Comparison of ENCODE assay signal across 12 cellular contexts in genomic region chr14:102589761-102590290, GRCh38. TPM values are rescaled to one million over a fixed set of nuclear protein-coding genes. Genes with fewer than 3 reads are reported as not detected.
DNase-seq lines count a peak whose midpoint lies in the region; ATAC-seq and TF ChIP-seq lines count a peak whose summit lies in the region.
"Had no signal": no experiment of that assay in that cellular context is flagged by ENCODE, and none has a peak within 500 bp of the region (broad histone marks: within the 10 kb centered on the region; RNA-seq: fewer than 3 reads in every experiment).

No MANE protein-coding gene starts in this region.

- TF ChIP-seq POLR2A in Peyer's patch (IDR thresholded peaks at IDR 0.05), result no peak

- no peak for ATAC-seq in CD4-positive, alpha-beta T cell (ENCODE audit: poor library complexity)
- no peak for ATAC-seq in stimulated activated naive CD8-positive, alpha-beta T cell treated with anti-CD3 and anti-CD28 coated beads, Interleukin-15, amount 100 ng/mL, for 72 hours

- no peaks in the 10 kb centered on the region for H3K9me3 ChIP-seq in CD4-positive, alpha-beta T cell (ENCODE audit: control insufficient read depth, low read length)
- H3K9me3 ChIP-seq in Peyer's patch, result no peaks in the 10 kb centered on the region

- intact Hi-C loops in CD4-positive, alpha-beta T cell (cut with DNase I, micrococcal nuclease), result loop anchor here (2.0 to 10.0 kb wide), 7 partner anchors 92 to 805 kb away; partner anchors contain the start of genes AMN (in 1 of the 2), CINP (in 1 of the 2), TECPR2 (in 1 of the 2) and TRAF3 (in 1 of the 2)

- POLR2A ChIA-PET in CD4-positive, alpha-beta T cell (lab: Charles Lee), result no interaction called here

- TF ChIP-seq CTCF in CD4-positive, alpha-beta T cell (IDR thresholded peaks at IDR 0.05), result no peak
- TF ChIP-seq CTCF in HFFc6 (IDR thresholded peaks at IDR 0.05) (no peak), chondrocyte (IDR thresholded peaks at IDR 0.05) (no peak), nephron progenitor cell (IDR thresholded peaks at IDR 0.05) (no peak), Peyer's patch (IDR thresholded peaks at IDR 0.05) (no peak)

- H3K4me3 Mint-ChIP-seq in CD4-positive, alpha-beta T cell, result peak overlapping the region; percentile 73
- H3K4me3 Mint-ChIP-seq in HFFc6 (no peak overlapping the region; the same call in 1 of the 2 replicates), chondrocyte (ENCODE audit: unreplicated experiment) (no peak overlapping the region), nephron progenitor cell (peak overlapping the region; percentile 92)
- peak overlapping the region in 1 of 2 donors; percentile 7 for H3K4me3 Mint-ChIP-seq in stimulated activated naive CD8-positive, alpha-beta T cell treated with anti-CD3 and anti-CD28 coated beads, Interleukin-15, amount 100 ng/mL, for 72 hours

- peaks cover 0 to 22% (median 3%) of the 10 kb centered on the region in 4 donors for H3K4me1 ChIP-seq in Peyer's patch

- H3K4me1 Mint-ChIP-seq in CD4-positive, alpha-beta T cell (ENCODE audit: low read depth), result peaks cover 21% of the 10 kb centered on the region
- peaks cover 56% of the 10 kb centered on the region for H3K4me1 Mint-ChIP-seq in HFFc6 (ENCODE audit: low read depth)
- peaks cover 60% of the 10 kb centered on the region for H3K4me1 Mint-ChIP-seq in chondrocyte (ENCODE audit: low read depth)
- H3K4me1 Mint-ChIP-seq in nephron progenitor cell, result peaks cover 58% of the 10 kb centered on the region
- peaks cover 24% of the 10 kb centered on the region for H3K4me1 Mint-ChIP-seq in stimulated activated naive CD8-positive, alpha-beta T cell treated with anti-CD3 and anti-CD28 coated beads, Interleukin-15, amount 100 ng/mL, for 72 hours

- no peaks in the 10 kb centered on the region for H3K27me3 ChIP-seq in CD4-positive, alpha-beta T cell (ENCODE audit: control insufficient read depth, insufficient read depth, low read length)
- no peaks in the 10 kb centered on the region for H3K27me3 ChIP-seq in Peyer's patch

- peak overlapping the region; percentile 95 for H3K27ac Mint-ChIP-seq in CD4-positive, alpha-beta T cell
- peak overlapping the region; percentile 96 for H3K27ac Mint-ChIP-seq in HFFc6
- H3K27ac Mint-ChIP-seq in chondrocyte (ENCODE audit: unreplicated experiment), result peak overlapping the region; percentile 32
- H3K27ac Mint-ChIP-seq in nephron progenitor cell, result peak overlapping the region; percentile 64
- no peak overlapping the region for H3K27ac Mint-ChIP-seq in stimulated activated naive CD8-positive, alpha-beta T cell treated with anti-CD3 and anti-CD28 coated beads, Interleukin-15, amount 100 ng/mL, for 72 hours

- H3K27ac ChIP-seq in CD4-positive, alpha-beta T cell (ENCODE audit: low read depth, low read length), result no peak overlapping the region
- no peak overlapping the region for H3K27ac ChIP-seq in Peyer's patch

- no peaks in the 10 kb centered on the region for H3K9me3 Mint-ChIP-seq in CD4-positive, alpha-beta T cell
- H3K9me3 Mint-ChIP-seq in HFFc6 (no peaks in the 10 kb centered on the region), chondrocyte (ENCODE audit: low read depth) (no peaks in the 10 kb centered on the region), nephron progenitor cell (no peaks in the 10 kb centered on the region)
- H3K9me3 Mint-ChIP-seq in stimulated activated naive CD8-positive, alpha-beta T cell treated with anti-CD3 and anti-CD28 coated beads, Interleukin-15, amount 100 ng/mL, for 72 hours, result no peaks in the 10 kb centered on the region

- no peaks in the 10 kb centered on the region for H3K36me3 ChIP-seq in Peyer's patch

- CTCF ChIA-PET in CD4-positive, alpha-beta T cell (lab: Charles Lee), result interaction anchor here (3.2 kb wide), 1 partner anchor 65 kb away, joined by 14 read pairs; no protein-coding TSS in a partner anchor

- H3K36me3 Mint-ChIP-seq in CD4-positive, alpha-beta T cell (ENCODE audit: low read depth), result peaks cover 16% of the 10 kb centered on the region
- peaks cover 10% of the 10 kb centered on the region; the same call in 1 of the 2 replicates for H3K36me3 Mint-ChIP-seq in HFFc6 (ENCODE audit: low read depth)
- H3K36me3 Mint-ChIP-seq in chondrocyte (ENCODE audit: low read depth), result no peaks in the 10 kb centered on the region
- H3K36me3 Mint-ChIP-seq in nephron progenitor cell (ENCODE audit: low read depth), result no peaks in the 10 kb centered on the region

- H3K4me3 ChIP-seq in Peyer's patch, result no peak overlapping the region

- H3K27me3 Mint-ChIP-seq in CD4-positive, alpha-beta T cell, result no peaks in the 10 kb centered on the region
- peaks cover 5% of the 10 kb centered on the region for H3K27me3 Mint-ChIP-seq in HFFc6 (ENCODE audit: insufficient read depth)
- H3K27me3 Mint-ChIP-seq in chondrocyte (ENCODE audit: low read depth), result no peaks in the 10 kb centered on the region
- no peaks in the 10 kb centered on the region for H3K27me3 Mint-ChIP-seq in nephron progenitor cell (ENCODE audit: low read depth, poor library complexity)
- H3K27me3 Mint-ChIP-seq in stimulated activated naive CD8-positive, alpha-beta T cell treated with anti-CD3 and anti-CD28 coated beads, Interleukin-15, amount 100 ng/mL, for 72 hours, result no peaks in the 10 kb centered on the region

- no peak for DNase-seq in CD4-positive, alpha-beta T cell
- DNase-seq in HFFc6 (no peak), chondrocyte (ENCODE audit: low spot score) (no peak), nephron progenitor cell (no peak), Peyer's patch (no peak), SK-N-DZ (ENCODE audit: low spot score) (no peak)
- DNase-seq in stimulated activated naive CD8-positive, alpha-beta T cell treated with anti-CD3 and anti-CD28 coated beads, Interleukin-15, amount 100 ng/mL, for 72 hours, result no peak
- DNase-seq: COR-L47; effector memory CD4-positive, alpha-beta T cell; NCI-H1048; NCI-H446 treated with DMSO at 0.1 percent for 48 hours; PC-3 had no signal

RNA-seq across cellular contexts. Expression of gene RCOR1, which starts 2.6 kb away (rescaled TPM):
- 10 to 100 TPM; 20.5 to 23.1 TPM for total RNA-seq in CD4-positive, alpha-beta T cell
- 10 to 100 TPM; 24.5 to 27.6 (median 25.1) TPM for total RNA-seq in HFFc6 (2021; fragmentation: NEBNext Ultra II Directional; extraction: Animal tissue kit (Norgen Biotek cat#: 25700))
- total RNA-seq in chondrocyte (19.6 to 25.2 TPM (median 23.7 TPM) in 3 replicates), Peyer's patch (10 to 100 TPM; 16.5 to 26.3 (median 21.1) TPM)
- polyA plus RNA-seq in SK-N-DZ (2014; cell fraction: cytosol; rRNA removed), result 6.5 and 8.2 TPM in 2 replicates
- polyA plus RNA-seq in SK-N-DZ (2014; cell fraction: nucleus; rRNA removed), result 5.2 and 5.6 TPM in 2 replicates

Comparison
In these comparisons a context has a peak if more than half of its experiments do, and no peak if none do; other contexts are left out.
1. H3K27ac Mint-ChIP-seq: peak in CD4-positive, alpha-beta T cell (single experiment), HFFc6 (single experiment), chondrocyte (single experiment) and nephron progenitor cell (single experiment); none in stimulated activated naive CD8-positive, alpha-beta T cell treated with anti-CD3 and anti-CD28 coated beads, Interleukin-15, amount 100 ng/mL, for 72 hours (0 of 2).
2. H3K4me3 Mint-ChIP-seq: peak in CD4-positive, alpha-beta T cell (single experiment) and nephron progenitor cell (single experiment); none in HFFc6 (single experiment) and chondrocyte (single experiment).